In genomic region chr15:76376816-76377215, GRCh38 we compare ENCODE assay signal across 2 cellular contexts.
A peak's percentile ranks its signal among the peaks of the same experiment; 100 is the strongest.
TF ChIP-seq lines count a peak whose summit lies in the region.

No MANE protein-coding gene starts in this region.

TF ChIP-seq in HEK293T, 16 proteins besides CTCF, POLR2A, EP300 and RAD21:
- TF ChIP-seq FOXA1 (IDR thresholded peaks at IDR 0.05) (no peak), PKNOX1 (IDR thresholded peaks at IDR 0.05) (peak; percentile 88)

TF ChIP-seq in K562, 482 proteins besides CTCF, POLR2A, EP300 and RAD21:
- TF ChIP-seq CBX8 (IDR thresholded peaks at IDR 0.05; ENCODE audit: borderline replicate concordance, extremely low read depth, low read depth, low read length, poor library complexity, severe bottlenecking) (peak; percentile 45), MTF1 (CRISPR knock-in tag; IDR thresholded peaks at IDR 0.05; ENCODE audit: borderline replicate concordance) (no peak)
